Comparison of ENCODE assay signal across 8 cellular contexts in the genomic region with DNA sequence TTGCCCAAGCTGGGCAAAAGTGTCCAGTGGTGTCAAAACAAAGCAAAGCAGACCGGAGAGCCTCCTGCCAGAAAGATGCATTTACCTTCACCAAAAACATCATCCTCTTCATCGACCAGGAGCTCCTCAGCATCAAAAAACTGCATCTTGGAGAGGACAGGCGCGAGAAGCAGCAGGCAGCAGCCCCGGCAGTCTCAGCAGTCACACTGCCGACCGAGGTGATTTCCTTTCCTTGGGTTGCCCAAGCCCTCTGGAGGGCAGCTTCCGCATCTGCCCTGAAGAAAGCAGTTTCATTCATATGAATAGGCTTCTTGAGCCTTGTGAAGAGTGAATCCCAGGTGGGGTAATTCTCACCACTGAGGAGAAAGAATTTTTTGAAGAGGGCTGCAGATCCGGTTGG. TPM values are rescaled to one million over a fixed set of nuclear protein-coding genes. Genes with fewer than 3 reads are reported as not detected.
DNase-seq lines count a peak whose midpoint lies in the region; ATAC-seq and TF ChIP-seq lines count a peak whose summit lies in the region.

A gene with protein sequence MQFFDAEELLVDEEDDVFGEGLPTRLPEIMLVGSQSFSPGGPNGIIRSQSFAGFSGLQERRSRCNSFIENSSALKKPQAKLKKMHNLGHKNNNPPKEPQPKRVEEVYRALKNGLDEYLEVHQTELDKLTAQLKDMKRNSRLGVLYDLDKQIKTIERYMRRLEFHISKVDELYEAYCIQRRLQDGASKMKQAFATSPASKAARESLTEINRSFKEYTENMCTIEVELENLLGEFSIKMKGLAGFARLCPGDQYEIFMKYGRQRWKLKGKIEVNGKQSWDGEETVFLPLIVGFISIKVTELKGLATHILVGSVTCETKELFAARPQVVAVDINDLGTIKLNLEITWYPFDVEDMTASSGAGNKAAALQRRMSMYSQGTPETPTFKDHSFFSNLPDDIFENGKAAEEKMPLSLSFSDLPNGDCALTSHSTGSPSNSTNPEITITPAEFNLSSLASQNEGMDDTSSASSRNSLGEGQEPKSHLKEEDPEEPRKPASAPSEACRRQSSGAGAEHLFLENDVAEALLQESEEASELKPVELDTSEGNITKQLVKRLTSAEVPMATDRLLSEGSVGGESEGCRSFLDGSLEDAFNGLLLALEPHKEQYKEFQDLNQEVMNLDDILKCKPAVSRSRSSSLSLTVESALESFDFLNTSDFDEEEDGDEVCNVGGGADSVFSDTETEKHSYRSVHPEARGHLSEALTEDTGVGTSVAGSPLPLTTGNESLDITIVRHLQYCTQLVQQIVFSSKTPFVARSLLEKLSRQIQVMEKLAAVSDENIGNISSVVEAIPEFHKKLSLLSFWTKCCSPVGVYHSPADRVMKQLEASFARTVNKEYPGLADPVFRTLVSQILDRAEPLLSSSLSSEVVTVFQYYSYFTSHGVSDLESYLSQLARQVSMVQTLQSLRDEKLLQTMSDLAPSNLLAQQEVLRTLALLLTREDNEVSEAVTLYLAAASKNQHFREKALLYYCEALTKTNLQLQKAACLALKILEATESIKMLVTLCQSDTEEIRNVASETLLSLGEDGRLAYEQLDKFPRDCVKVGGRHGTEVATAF (minus strand): TSS at position 208 of the 400 bp plus-strand sequence. CDS start 62 bp downstream, at position 146.

- H3K27ac Mint-ChIP-seq in WTC11 (peak within 1 kb of the TSS; percentile 92), mesothelial cell of epicardium (no peak within 1 kb of the TSS)

- H3K4me3 Mint-ChIP-seq in WTC11 = peak within 1 kb of the TSS; percentile 61
- no peak within 1 kb of the TSS for H3K4me3 Mint-ChIP-seq in mesothelial cell of epicardium

- DNase-seq in WTC11 (ENCODE audit: low spot score) = peak; percentile 62
- DNase-seq in colonic mucosa = no peak
- peak; percentile 87 for DNase-seq in posterior vena cava (ENCODE audit: low spot score)
- DNase-seq in KG1 (lab: John Stamatoyannopoulos, UW) = no peak
- no peak for DNase-seq in mesothelial cell of epicardium (ENCODE audit: low spot score in 2 of 2, unreplicated experiment in 2 of 2)
- DNase-seq in pons (ENCODE audit: low spot score) = no peak

- peaks cover 64% of the 10 kb centered on the region for H3K4me1 Mint-ChIP-seq in WTC11
- peaks cover 29% of the 10 kb centered on the region for H3K4me1 Mint-ChIP-seq in mesothelial cell of epicardium

- H3K4me3 ChIP-seq in colonic mucosa = peak within 1 kb of the TSS; percentile 8

- ATAC-seq in GM18502 (IDR thresholded peaks at IDR 0.05; ENCODE audit: poor library complexity, unreplicated experiment) = peak; percentile 40
- ATAC-seq in HG03196 (IDR thresholded peaks at IDR 0.05; ENCODE audit: unreplicated experiment) = peak; percentile 35
- ATAC-seq in WTC11 = peak; percentile 93

- H3K9me3 Mint-ChIP-seq in WTC11 (no peaks in the 10 kb centered on the region), mesothelial cell of epicardium (no peaks in the 10 kb centered on the region)

- no peaks in the 10 kb centered on the region for H3K36me3 Mint-ChIP-seq in WTC11
- no peaks in the 10 kb centered on the region for H3K36me3 Mint-ChIP-seq in mesothelial cell of epicardium

- POLR2A ChIA-PET in WTC11 (lab: Charles Lee) = interaction anchor here (1.7 kb wide), 1 partner anchor 25 kb away, joined by 6 read pairs; no protein-coding TSS in a partner anchor

- intact Hi-C loops in colonic mucosa (cut with DNase I) = loop anchor here (10.0 kb wide), 1 partner anchor 59 kb away; no protein-coding TSS in a partner anchor
- intact Hi-C loops in posterior vena cava (cut with DNase I) = no loop called here

- CTCF ChIA-PET in WTC11 (lab: Charles Lee) = interaction anchor here (0.7 to 5.8 kb wide), 11 partner anchors 10 to 82 kb away, joined by 3 to 98 read pairs (median 6); no protein-coding TSS in a partner anchor

- no peak for TF ChIP-seq CTCF in WTC11 (IDR thresholded peaks at IDR 0.05)
- no peak for TF ChIP-seq CTCF in colonic mucosa (IDR thresholded peaks at IDR 0.05)
- no peak for TF ChIP-seq CTCF in mesothelial cell of epicardium (IDR thresholded peaks at IDR 0.05; ENCODE audit: unreplicated experiment)

- H3K36me3 ChIP-seq in colonic mucosa = no peaks in the 10 kb centered on the region

- H3K27ac ChIP-seq in colonic mucosa = peak within 1 kb of the TSS; percentile 29

- H3K27me3 Mint-ChIP-seq in WTC11 (ENCODE audit: low read depth) (no peaks in the 10 kb centered on the region), mesothelial cell of epicardium (ENCODE audit: low read depth) (no peaks in the 10 kb centered on the region)

- no peaks in the 10 kb centered on the region for H3K4me1 ChIP-seq in colonic mucosa

- H3K9me3 ChIP-seq in colonic mucosa = no peaks in the 10 kb centered on the region

- no peak within 1 kb of the TSS for H3K9ac ChIP-seq in colonic mucosa (ENCODE audit: low read depth in 2 of 2, low read length in 2 of 2)

- H3K27me3 ChIP-seq in colonic mucosa = no peaks in the 10 kb centered on the region

TF ChIP-seq in WTC11, 78 proteins besides CTCF, POLR2A, EP300 and RAD21 (continues in another document):
- TF ChIP-seq FOXJ3 (CRISPR knock-in tag; IDR thresholded peaks at IDR 0.05; ENCODE audit: borderline replicate concordance) = no peak
- TF ChIP-seq IRF2 (CRISPR knock-in tag; IDR thresholded peaks at IDR 0.05; ENCODE audit: borderline replicate concordance, low read depth) = no peak
- TF ChIP-seq ZNF121 (CRISPR knock-in tag; IDR thresholded peaks at IDR 0.05) = no peak
- TF ChIP-seq FOXK1 (CRISPR knock-in tag; IDR thresholded peaks at IDR 0.05) = no peak
- TF ChIP-seq, protein P1, sequence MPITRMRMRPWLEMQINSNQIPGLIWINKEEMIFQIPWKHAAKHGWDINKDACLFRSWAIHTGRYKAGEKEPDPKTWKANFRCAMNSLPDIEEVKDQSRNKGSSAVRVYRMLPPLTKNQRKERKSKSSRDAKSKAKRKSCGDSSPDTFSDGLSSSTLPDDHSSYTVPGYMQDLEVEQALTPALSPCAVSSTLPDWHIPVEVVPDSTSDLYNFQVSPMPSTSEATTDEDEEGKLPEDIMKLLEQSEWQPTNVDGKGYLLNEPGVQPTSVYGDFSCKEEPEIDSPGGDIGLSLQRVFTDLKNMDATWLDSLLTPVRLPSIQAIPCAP (CRISPR knock-in tag; IDR thresholded peaks at IDR 0.05) = no peak
- TF ChIP-seq HMGXB4 (CRISPR knock-in tag; IDR thresholded peaks at IDR 0.05) = no peak; the same call in 1 of the 2 replicates
- peak; percentile 54; the same call in 1 of the 2 replicates for TF ChIP-seq TEAD1 (CRISPR knock-in tag; IDR thresholded peaks at IDR 0.05)
- no peak for TF ChIP-seq HMGA2 (CRISPR knock-in tag; IDR thresholded peaks at IDR 0.05)
- TF ChIP-seq ETV6 (CRISPR knock-in tag; IDR thresholded peaks at IDR 0.05) = peak; percentile 62; the same call in 1 of the 2 replicates
- no peak for TF ChIP-seq TEAD4 (CRISPR knock-in tag; IDR thresholded peaks at IDR 0.05)
- TF ChIP-seq ARID4B (CRISPR knock-in tag; IDR thresholded peaks at IDR 0.05; ENCODE audit: borderline replicate concordance) = peak; percentile 32; the same call in 1 of the 2 replicates
- TF ChIP-seq ATF1 (CRISPR knock-in tag; IDR thresholded peaks at IDR 0.05) = no peak
- no peak for TF ChIP-seq NR2C2 (CRISPR knock-in tag; IDR thresholded peaks at IDR 0.05)

RNA-seq across cellular contexts. Expression of the gene that starts here (rescaled TPM):
- 11.3 to 13.5 TPM (median 11.9 TPM) in 3 replicates for total RNA-seq in WTC11 (2021)
- 1 to 10 TPM; 1.8 to 2.0 TPM for total RNA-seq in colonic mucosa
- total RNA-seq in posterior vena cava = 10 to 100 TPM; 11.8 to 14.9 TPM
- total RNA-seq in mesothelial cell of epicardium = 1.7 to 1.9 TPM (median 1.7 TPM) in 3 replicates

Comparison
In these comparisons a context has a peak if more than half of its experiments do, and no peak if none do; other contexts are left out.
1. ATAC-seq: peak in every context shown above with its lines; median percentile 93 in WTC11; 40 in GM18502; 35 in HG03196.
2. DNase-seq: peak in WTC11 (single experiment) and posterior vena cava (single experiment); none in colonic mucosa (single experiment), KG1 (single experiment), mesothelial cell of epicardium (0 of 2) and pons (single experiment).